In genomic region chr2:16390561-16390960, GRCh38 we compare ENCODE assay signal across 38 cellular contexts.
"Had no signal": no experiment of that assay in that cellular context is flagged by ENCODE, and none has a peak within 500 bp of the region (broad histone marks: within the 10 kb centered on the region; RNA-seq: fewer than 3 reads in every experiment).

No MANE protein-coding gene starts in this region.

- H3K4me1 ChIP-seq: adrenal gland, ascending aorta, breast epithelium had no signal

- H3K27ac ChIP-seq: adrenal gland, ascending aorta, body of pancreas, brain microvascular endothelial cell, breast epithelium, cardiac muscle cell had no signal

- H3K4me3 Mint-ChIP-seq: activated naive CD4-positive, alpha-beta T cell treated with anti-CD3 and anti-CD28 coated beads for 36 hours; activated naive CD4-positive, alpha-beta T cell treated with anti-CD3 and anti-CD28 coated beads, Interleukin-2, amount 10 ng/mL, durations not matched to agents 7 days and 5 days; activated naive CD4-positive, alpha-beta T cell treated with anti-CD3 and anti-CD28 coated beads, Interleukin-2, amount 50 U/mL, for 24 hours; activated naive CD8-positive, alpha-beta T cell; activated naive CD8-positive, alpha-beta T cell treated with anti-CD3 and anti-CD28 coated beads for 36 hours; activated naive CD8-positive, alpha-beta T cell treated with anti-CD3 and anti-CD28 coated beads, Interleukin-2, amount 10 ng/mL, durations not matched to agents 7 days and 5 days; activated naive CD8-positive, alpha-beta T cell treated with anti-CD3 and anti-CD28 coated beads, Interleukin-2, amount 50 U/mL, for 24 hours; activated T-cell treated with anti-CD3 and anti-CD28 coated beads, Interleukin-2, amount 50 U/mL, for 24 hours; activated T-cell treated with anti-CD3 and anti-CD28 coated beads, Interleukin-2, amount 50 U/mL, for 4 hours; activated T-cell treated with anti-CD3 and anti-CD28 coated beads, Interleukin-2, amount 50 U/mL, for 72 hours; activated T-helper 1 cell treated with anti-CD3 and anti-CD28 coated beads, Interleukin-12 subunit alpha, Interleukin-12 subunit beta, Interleukin-2, Interleukin-4 antibody, amounts not matched to agents 30 ng/mL and 10 ng/mL and 1 ng/mL, durations not matched to agents 14 hours and 24 hours and 36 hours; activated T-helper 17 cell treated with anti-CD3 and anti-CD28 coated beads, Interleukin-2, amount 50 U/mL, for 72 hours; brain; central memory CD8-positive, alpha-beta T cell had no signal

- H3K36me3 Mint-ChIP-seq: activated naive CD4-positive, alpha-beta T cell treated with anti-CD3 and anti-CD28 coated beads, Interleukin-2, amount 10 ng/mL, durations not matched to agents 7 days and 5 days; activated naive CD4-positive, alpha-beta T cell treated with anti-CD3 and anti-CD28 coated beads, Interleukin-2, amount 50 U/mL, for 24 hours; activated naive CD4-positive, alpha-beta T cell treated with anti-CD3 and anti-CD28 coated beads, Interleukin-2, amount 50 U/mL, for 72 hours; activated naive CD8-positive, alpha-beta T cell; activated naive CD8-positive, alpha-beta T cell treated with anti-CD3 and anti-CD28 coated beads for 36 hours; activated naive CD8-positive, alpha-beta T cell treated with anti-CD3 and anti-CD28 coated beads, Interleukin-2, amount 10 ng/mL, durations not matched to agents 7 days and 5 days; brain had no signal

- H3K27me3 ChIP-seq: adrenal gland, ascending aorta, body of pancreas, brain microvascular endothelial cell, breast epithelium, cardiac muscle cell had no signal

- H3K27me3 Mint-ChIP-seq: activated naive CD4-positive, alpha-beta T cell treated with anti-CD3 and anti-CD28 coated beads, Interleukin-2, amount 10 ng/mL, durations not matched to agents 7 days and 5 days; activated naive CD4-positive, alpha-beta T cell treated with anti-CD3 and anti-CD28 coated beads, Interleukin-2, amount 50 U/mL, for 24 hours; activated naive CD8-positive, alpha-beta T cell treated with anti-CD3 and anti-CD28 coated beads for 36 hours; activated naive CD8-positive, alpha-beta T cell treated with anti-CD3 and anti-CD28 coated beads, Interleukin-2, amount 10 ng/mL, durations not matched to agents 7 days and 5 days; activated naive CD8-positive, alpha-beta T cell treated with anti-CD3 and anti-CD28 coated beads, Interleukin-2, amount 50 U/mL, for 24 hours; activated T-cell treated with anti-CD3 and anti-CD28 coated beads, Interleukin-2, amount 50 U/mL, for 24 hours; central memory CD8-positive, alpha-beta T cell had no signal

- H3K9me3 ChIP-seq: adrenal gland, ascending aorta, body of pancreas, breast epithelium had no signal

- H3K27ac Mint-ChIP-seq: activated naive CD4-positive, alpha-beta T cell treated with anti-CD3 and anti-CD28 coated beads for 36 hours; activated naive CD4-positive, alpha-beta T cell treated with anti-CD3 and anti-CD28 coated beads, Interleukin-2, amount 10 ng/mL, durations not matched to agents 7 days and 5 days; activated naive CD4-positive, alpha-beta T cell treated with anti-CD3 and anti-CD28 coated beads, Interleukin-2, amount 50 U/mL, for 24 hours; activated naive CD4-positive, alpha-beta T cell treated with anti-CD3 and anti-CD28 coated beads, Interleukin-2, amount 50 U/mL, for 72 hours; activated naive CD8-positive, alpha-beta T cell; activated naive CD8-positive, alpha-beta T cell treated with anti-CD3 and anti-CD28 coated beads for 36 hours; activated naive CD8-positive, alpha-beta T cell treated with anti-CD3 and anti-CD28 coated beads, Interleukin-2, amount 10 ng/mL, durations not matched to agents 7 days and 5 days; activated naive CD8-positive, alpha-beta T cell treated with anti-CD3 and anti-CD28 coated beads, Interleukin-2, amount 50 U/mL, for 24 hours; activated T-cell treated with anti-CD3 and anti-CD28 coated beads, Interleukin-2, amount 50 U/mL, for 24 hours; activated T-cell treated with anti-CD3 and anti-CD28 coated beads, Interleukin-2, amount 50 U/mL, for 72 hours; activated T-helper 1 cell treated with anti-CD3 and anti-CD28 coated beads, Interleukin-12 subunit alpha, Interleukin-12 subunit beta, Interleukin-2, Interleukin-4 antibody, amounts not matched to agents 30 ng/mL and 10 ng/mL and 1 ng/mL, durations not matched to agents 14 hours and 24 hours and 36 hours; activated T-helper 17 cell treated with anti-CD3 and anti-CD28 coated beads, Interleukin-2, amount 50 U/mL, for 72 hours; activated T-helper 2 cell treated with anti-CD3 and anti-CD28 coated beads, Interferon-gamma antibody, Interleukin-2, Interleukin-4, amounts not matched to agents 10 μg/mL and 5 μg/mL and 100 μg/mL, durations not matched to agents 14 hours and 24 hours and 36 hours; brain had no signal

- H3K9me3 Mint-ChIP-seq: activated naive CD4-positive, alpha-beta T cell treated with anti-CD3 and anti-CD28 coated beads for 36 hours; activated naive CD4-positive, alpha-beta T cell treated with anti-CD3 and anti-CD28 coated beads, Interleukin-2, amount 10 ng/mL, durations not matched to agents 7 days and 5 days; activated naive CD4-positive, alpha-beta T cell treated with anti-CD3 and anti-CD28 coated beads, Interleukin-2, amount 50 U/mL, for 24 hours; activated naive CD8-positive, alpha-beta T cell treated with anti-CD3 and anti-CD28 coated beads for 36 hours; activated naive CD8-positive, alpha-beta T cell treated with anti-CD3 and anti-CD28 coated beads, Interleukin-2, amount 10 ng/mL, durations not matched to agents 7 days and 5 days; activated naive CD8-positive, alpha-beta T cell treated with anti-CD3 and anti-CD28 coated beads, Interleukin-2, amount 50 U/mL, for 24 hours; activated T-cell treated with anti-CD3 and anti-CD28 coated beads, Interleukin-2, amount 50 U/mL, for 24 hours; activated T-cell treated with anti-CD3 and anti-CD28 coated beads, Interleukin-2, amount 50 U/mL, for 4 hours; activated T-helper 1 cell treated with anti-CD3 and anti-CD28 coated beads, Interleukin-12 subunit alpha, Interleukin-12 subunit beta, Interleukin-2, Interleukin-4 antibody, amounts not matched to agents 30 ng/mL and 10 ng/mL and 1 ng/mL, durations not matched to agents 14 hours and 24 hours and 36 hours; activated T-helper 2 cell treated with anti-CD3 and anti-CD28 coated beads, Interferon-gamma antibody, Interleukin-2, Interleukin-4, amounts not matched to agents 10 μg/mL and 5 μg/mL and 100 μg/mL, durations not matched to agents 14 hours and 24 hours and 36 hours had no signal

- H3K36me3 ChIP-seq: adrenal gland, ascending aorta, brain microvascular endothelial cell, breast epithelium, cardiac muscle cell had no signal

- H3K4me3 ChIP-seq: adrenal gland, ascending aorta, body of pancreas, breast epithelium, cardiac muscle cell had no signal

- DNase-seq: activated effector memory CD4-positive, alpha-beta T cell treated with anti-CD3 and anti-CD28 coated beads, Interleukin-2, amount 50 U/mL, for 16 hours; activated effector memory CD4-positive, alpha-beta T cell treated with Interleukin-2 at 50 U/mL for 16 hours; activated gamma-delta T cell; activated gamma-delta T cell treated with Interleukin-2 at 50 U/mL for 16 hours; activated naive CD4-positive, alpha-beta T cell; activated naive CD4-positive, alpha-beta T cell treated with anti-CD3 and anti-CD28 coated beads for 36 hours; activated naive CD4-positive, alpha-beta T cell treated with anti-CD3 and anti-CD28 coated beads, Interleukin-2, amount 10 ng/mL, durations not matched to agents 7 days and 5 days; activated naive CD4-positive, alpha-beta T cell treated with anti-CD3 and anti-CD28 coated beads, Interleukin-2, amount 50 U/mL, for 16 hours; activated naive CD4-positive, alpha-beta T cell treated with Interleukin-2 at 50 U/mL for 16 hours; activated naive CD8-positive, alpha-beta T cell treated with anti-CD3 and anti-CD28 coated beads for 36 hours; activated naive CD8-positive, alpha-beta T cell treated with anti-CD3 and anti-CD28 coated beads, Interleukin-2, amount 10 ng/mL, durations not matched to agents 7 days and 5 days; activated naive CD8-positive, alpha-beta T cell treated with anti-CD3 and anti-CD28 coated beads, Interleukin-2, amount 50 U/mL, for 24 hours; activated T-cell treated with anti-CD3 and anti-CD28 coated beads, Interleukin-2, amount 50 U/mL, for 1 hour; activated T-cell treated with anti-CD3 and anti-CD28 coated beads, Interleukin-2, amount 50 U/mL, for 24 hours; activated T-cell treated with anti-CD3 and anti-CD28 coated beads, Interleukin-2, amount 50 U/mL, for 4 hours; activated T-cell treated with anti-CD3 and anti-CD28 coated beads, Interleukin-2, amount 50 U/mL, for 48 hours; activated T-cell treated with anti-CD3 and anti-CD28 coated beads, Interleukin-2, amount 50 U/mL, for 72 hours; adrenal gland; amniotic stem cell; amygdala; anterior cingulate cortex; aorta; body of pancreas; brain microvascular endothelial cell; caudate nucleus; central memory CD4-positive, alpha-beta T cell; cerebellar nuclear complex had no signal

- H3K4me1 Mint-ChIP-seq: activated naive CD4-positive, alpha-beta T cell treated with anti-CD3 and anti-CD28 coated beads, Interleukin-2, amount 10 ng/mL, durations not matched to agents 7 days and 5 days; activated naive CD4-positive, alpha-beta T cell treated with anti-CD3 and anti-CD28 coated beads, Interleukin-2, amount 50 U/mL, for 24 hours; activated naive CD8-positive, alpha-beta T cell treated with anti-CD3 and anti-CD28 coated beads for 36 hours; activated naive CD8-positive, alpha-beta T cell treated with anti-CD3 and anti-CD28 coated beads, Interleukin-2, amount 10 ng/mL, durations not matched to agents 7 days and 5 days; activated naive CD8-positive, alpha-beta T cell treated with anti-CD3 and anti-CD28 coated beads, Interleukin-2, amount 50 U/mL, for 24 hours; activated T-helper 17 cell treated with anti-CD3 and anti-CD28 coated beads, Interleukin-2, amount 50 U/mL, for 72 hours; central memory CD8-positive, alpha-beta T cell had no signal
